In genomic region chr3:72301779-72302178, GRCh38 we compare ENCODE assay signal across 18 cellular contexts.
"Had no signal": no experiment of that assay in that cellular context is flagged by ENCODE, and none has a peak within 500 bp of the region (broad histone marks: within the 10 kb centered on the region; RNA-seq: fewer than 3 reads in every experiment).

No MANE protein-coding gene starts in this region.

- H3K27me3 ChIP-seq: thyroid gland had no signal

- H3K27ac ChIP-seq: foreskin keratinocyte, psoas muscle, thyroid gland had no signal

- H3K36me3 ChIP-seq: thyroid gland had no signal

- H3K4me1 Mint-ChIP-seq: activated CD4-positive, alpha-beta T cell treated with anti-CD3 and anti-CD28 coated beads, Interleukin-2, amount 10 ng/mL, durations not matched to agents 24 days and 14 days; activated naive CD8-positive, alpha-beta T cell treated with anti-CD3 and anti-CD28 coated beads for 36 hours; central memory CD8-positive, alpha-beta T cell had no signal

- H3K9me3 Mint-ChIP-seq: activated naive CD8-positive, alpha-beta T cell treated with anti-CD3 and anti-CD28 coated beads for 36 hours; central memory CD8-positive, alpha-beta T cell; nephron progenitor cell; T-helper 2 cell treated with Interferon-gamma antibody and Interleukin-4, amounts not matched to agents 5 μg/mL and 100 μg/mL, for 36 hours had no signal

- H3K4me1 ChIP-seq: foreskin keratinocyte had no signal

- H3K36me3 Mint-ChIP-seq: activated naive CD8-positive, alpha-beta T cell treated with anti-CD3 and anti-CD28 coated beads for 36 hours; brain had no signal

- ATAC-seq: activated CD8-positive, alpha-beta T cell treated with anti-CD3 and anti-CD28 coated beads, Interleukin-2, amount 10 ng/mL, durations not matched to agents 7 days and 5 days; foreskin keratinocyte; psoas muscle; sciatic nerve had no signal

- H3K4me3 Mint-ChIP-seq: activated CD4-positive, alpha-beta T cell treated with anti-CD3 and anti-CD28 coated beads, Interleukin-2, amount 10 ng/mL, durations not matched to agents 24 days and 14 days; activated CD8-positive, alpha-beta T cell treated with anti-CD3 and anti-CD28 coated beads, Interleukin-2, amount 10 ng/mL, durations not matched to agents 7 days and 5 days; activated naive CD8-positive, alpha-beta T cell treated with anti-CD3 and anti-CD28 coated beads for 36 hours; brain; central memory CD8-positive, alpha-beta T cell; nephron progenitor cell; T-helper 2 cell treated with Interferon-gamma antibody and Interleukin-4, amounts not matched to agents 5 μg/mL and 100 μg/mL, for 36 hours had no signal

- DNase-seq: activated CD4-positive, alpha-beta T cell treated with anti-CD3 and anti-CD28 coated beads, Interleukin-2, amount 10 ng/mL, durations not matched to agents 24 days and 14 days; activated CD4-positive, CD25-positive, alpha-beta regulatory T cell; activated CD8-positive, alpha-beta memory T cell treated with anti-CD3 and anti-CD28 coated beads, Interleukin-2, amount 50 U/mL, for 4 hours; activated CD8-positive, alpha-beta T cell treated with anti-CD3 and anti-CD28 coated beads, Interleukin-2, amount 10 ng/mL, durations not matched to agents 7 days and 5 days; activated naive CD8-positive, alpha-beta T cell treated with anti-CD3 and anti-CD28 coated beads for 36 hours; amygdala; effector CD8-positive, alpha-beta T cell; foreskin keratinocyte; glutamatergic neuron; hypothalamus; nephron progenitor cell; psoas muscle; stimulated activated CD4-positive, alpha-beta T cell treated with anti-CD3 and anti-CD28 coated beads, Interleukin-1b, Interleukin-23, amount 100 ng/mL, for 48 hours; thyroid gland had no signal

- H3K27me3 Mint-ChIP-seq: activated CD4-positive, alpha-beta T cell treated with anti-CD3 and anti-CD28 coated beads, Interleukin-2, amount 10 ng/mL, durations not matched to agents 24 days and 14 days; activated naive CD8-positive, alpha-beta T cell treated with anti-CD3 and anti-CD28 coated beads for 36 hours had no signal

- H3K9me3 ChIP-seq: psoas muscle, thyroid gland had no signal

- H3K4me3 ChIP-seq: psoas muscle, thyroid gland had no signal

- H3K27ac Mint-ChIP-seq: activated CD4-positive, alpha-beta T cell treated with anti-CD3 and anti-CD28 coated beads, Interleukin-2, amount 10 ng/mL, durations not matched to agents 24 days and 14 days; activated CD8-positive, alpha-beta T cell treated with anti-CD3 and anti-CD28 coated beads, Interleukin-2, amount 10 ng/mL, durations not matched to agents 7 days and 5 days; activated naive CD8-positive, alpha-beta T cell treated with anti-CD3 and anti-CD28 coated beads for 36 hours; T-helper 2 cell treated with Interferon-gamma antibody and Interleukin-4, amounts not matched to agents 5 μg/mL and 100 μg/mL, for 36 hours had no signal
